Comparison of ENCODE assay signal across 8 cellular contexts in the genomic region with DNA sequence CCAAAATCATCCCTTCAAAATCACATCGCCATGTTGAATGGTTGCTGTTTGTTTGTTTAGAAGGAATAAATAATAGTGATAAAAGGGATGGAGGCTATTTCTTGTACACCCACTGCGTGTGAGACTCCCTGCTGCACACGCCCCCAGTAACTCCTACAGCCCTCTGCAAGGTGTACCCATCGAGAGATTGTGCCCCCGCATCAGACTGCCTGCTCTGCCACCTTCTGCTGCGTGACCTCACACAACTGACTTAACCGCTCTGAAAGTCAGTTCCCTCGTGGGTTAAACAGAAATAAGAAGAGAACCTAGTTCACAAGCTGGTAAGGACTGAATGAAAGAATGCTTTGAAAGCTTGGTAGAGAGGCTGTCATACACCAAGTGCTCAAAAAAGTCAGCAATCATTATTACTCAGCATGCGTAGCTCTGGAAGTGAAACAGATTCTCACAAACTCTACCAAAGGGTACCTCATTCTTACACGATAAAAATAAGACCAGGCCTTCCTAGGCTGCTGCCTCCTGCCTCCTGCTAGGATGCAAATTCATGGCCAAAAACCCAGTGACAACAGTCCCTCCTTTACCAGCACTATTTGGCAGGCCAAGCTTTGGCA.
DNase-seq lines count a peak whose midpoint lies in the region; ATAC-seq and TF ChIP-seq lines count a peak whose summit lies in the region.

No MANE protein-coding gene starts in this region.

- H3K27me3 ChIP-seq in brain microvascular endothelial cell (replicated peaks) (no peaks in the 10 kb centered on the region), smooth muscle cell (ENCODE audit: low read depth) (no peaks in the 10 kb centered on the region)
- H3K27me3 ChIP-seq in CD4-positive, alpha-beta T cell (ENCODE audit: control insufficient read depth, insufficient read depth, low read length): peaks cover 4% of the 10 kb centered on the region

- no peak overlapping the region for H3K4me3 ChIP-seq in brain microvascular endothelial cell (ENCODE audit: low read depth, low read length)
- no peak overlapping the region for H3K4me3 ChIP-seq in smooth muscle cell

- H3K4me1 Mint-ChIP-seq in CD4-positive, alpha-beta T cell (ENCODE audit: low read depth): no peaks in the 10 kb centered on the region

- H3K79me2 ChIP-seq in smooth muscle cell (ENCODE audit: low read depth): no peaks in the 10 kb centered on the region

- CTCF ChIA-PET in CD4-positive, alpha-beta T cell (lab: Charles Lee): interaction anchor here (0.5 kb wide), 1 partner anchor 23 kb away, joined by 3 read pairs; no protein-coding TSS in a partner anchor

- no peak overlapping the region for H3K4me3 Mint-ChIP-seq in CD4-positive, alpha-beta T cell

- POLR2A ChIA-PET in CD4-positive, alpha-beta T cell (lab: Charles Lee): no interaction called here

- TF ChIP-seq CTCF in brain microvascular endothelial cell (IDR thresholded peaks at IDR 0.05; ENCODE audit: low read depth, low read length, missing control alignments) (no peak), smooth muscle cell (IDR thresholded peaks at IDR 0.05; ENCODE audit: borderline replicate concordance, insufficient read depth, poor library complexity, severe bottlenecking) (no peak)
- TF ChIP-seq CTCF in CD4-positive, alpha-beta T cell (IDR thresholded peaks at IDR 0.05): no peak

- in situ Hi-C loops in brain microvascular endothelial cell (cut with HindIII; ENCODE audit: low pct_ligation_motif_present, low sequenced_read_pairs): no loop called here

- peak overlapping the region; percentile 58 for H3K27ac ChIP-seq in brain microvascular endothelial cell
- peak overlapping the region; percentile 71 for H3K27ac ChIP-seq in smooth muscle cell (ENCODE audit: low read depth)
- no peak overlapping the region for H3K27ac ChIP-seq in CD4-positive, alpha-beta T cell (ENCODE audit: low read depth, low read length)

- no peaks in the 10 kb centered on the region for H4K20me1 ChIP-seq in smooth muscle cell (ENCODE audit: low read depth)

- peaks cover 4% of the 10 kb centered on the region for H3F3A ChIP-seq in smooth muscle cell (ENCODE audit: low read depth)

- ATAC-seq in GM19395 (IDR thresholded peaks at IDR 0.05; ENCODE audit: unreplicated experiment): peak; percentile 77
- peak; percentile 68 for ATAC-seq in HG03060 (IDR thresholded peaks at IDR 0.05; ENCODE audit: low read depth, unreplicated experiment)
- no peak for ATAC-seq in CD4-positive, alpha-beta T cell (ENCODE audit: poor library complexity)

- H3K9ac ChIP-seq in smooth muscle cell (ENCODE audit: low read depth): peak overlapping the region; percentile 42

- peaks cover 20% of the 10 kb centered on the region for H3K4me1 ChIP-seq in smooth muscle cell (ENCODE audit: low read depth)

- no peaks in the 10 kb centered on the region for H3K9me3 Mint-ChIP-seq in CD4-positive, alpha-beta T cell

- DNase-seq in brain microvascular endothelial cell (no peak), smooth muscle cell (lab: John Stamatoyannopoulos, UW; ENCODE audit: unreplicated experiment) (no peak), NCI-H82 (lab: John Stamatoyannopoulos, UW) (no peak), HuH-7.5 (ENCODE audit: low spot score) (no peak), NCI-H146 treated with DMSO at 0.1 percent for 48 hours (lab: John Stamatoyannopoulos, UW; ENCODE audit: unreplicated experiment) (no peak)
- no peak for DNase-seq in CD4-positive, alpha-beta T cell

- WGBS in smooth muscle cell (ENCODE audit: low lambda C conversion rate): 62% methylated on average over 10 of the region's 10 CpGs

- no peaks in the 10 kb centered on the region for H3K9me3 ChIP-seq in smooth muscle cell (replicated peaks; ENCODE audit: low read depth)
- no peaks in the 10 kb centered on the region for H3K9me3 ChIP-seq in CD4-positive, alpha-beta T cell (ENCODE audit: control insufficient read depth, low read length)

- H3K36me3 Mint-ChIP-seq in CD4-positive, alpha-beta T cell (ENCODE audit: low read depth): no peaks in the 10 kb centered on the region

- intact Hi-C loops in CD4-positive, alpha-beta T cell (cut with DNase I, micrococcal nuclease): no loop called here

- H3K36me3 ChIP-seq in brain microvascular endothelial cell (replicated peaks): no peaks in the 10 kb centered on the region
- H3K36me3 ChIP-seq in smooth muscle cell (ENCODE audit: low read depth): no peaks in the 10 kb centered on the region

- H3K27me3 Mint-ChIP-seq in CD4-positive, alpha-beta T cell: peaks cover 12% of the 10 kb centered on the region

- peak overlapping the region; percentile 74 for H2AFZ ChIP-seq in smooth muscle cell (ENCODE audit: low read depth)

- H3K4me2 ChIP-seq in smooth muscle cell: peak overlapping the region; percentile 72

- no peak overlapping the region for H3K27ac Mint-ChIP-seq in CD4-positive, alpha-beta T cell
